In genomic region chr22:35312198-35313059, GRCh38 we compare ENCODE assay signal across 8 cellular contexts. TPM values are rescaled to one million over a fixed set of nuclear protein-coding genes. Genes with fewer than 3 reads are reported as not detected.
A peak's percentile ranks its signal among the peaks of the same experiment; 100 is the strongest.
DNase-seq lines count a peak whose midpoint lies in the region; ATAC-seq, FAIRE-seq and TF ChIP-seq lines count a peak whose summit lies in the region.

No MANE protein-coding gene starts in this region.

- POLR2A ChIA-PET in HepG2 (lab: Yijun Ruan, JAX) = interaction anchor here (0.7 to 5.5 kb wide), 3 partner anchors 11 to 86 kb away, joined by 3 to 126 read pairs (median 11); partner anchors contain the start of gene TOM1

- peak overlapping the region; percentile 32 to 74 (median 46); a peak in 6 of 7 replicates for H3K27ac Mint-ChIP-seq in H9

- WGBS in H9 (ENCODE audit: extremely low coverage, insufficient read length, low lambda C conversion rate) = no CpG with 5 or more reads among the region's 13 CpGs
- 8% methylated on average over 9 of the region's 13 CpGs for WGBS in HepG2 (ENCODE audit: low lambda C conversion rate)

- H4K91ac ChIP-seq in H9 (ENCODE audit: insufficient read length, low read depth, low read length) = no peak overlapping the region

- ATAC-seq in HepG2 = peak; percentile 87
- no peak for ATAC-seq in GM19455 (IDR thresholded peaks at IDR 0.05; ENCODE audit: unreplicated experiment)

- H2AK5ac ChIP-seq in H9 (ENCODE audit: insufficient read length, low read length) = no peak overlapping the region

- no peaks in the 10 kb centered on the region for H3K9me3 ChIP-seq in H9 (ENCODE audit: control insufficient read depth, low read depth, low read length)
- no peaks in the 10 kb centered on the region for H3K9me3 ChIP-seq in adipocyte (ENCODE audit: control insufficient read depth, low read length)
- no peaks in the 10 kb centered on the region for H3K9me3 ChIP-seq in HepG2 (ENCODE audit: low read length)

- H3K4me1 Mint-ChIP-seq in H9 = peaks cover 11 to 13% of the 10 kb centered on the region in 2 experiments

- H3K79me1 ChIP-seq in H9 (ENCODE audit: insufficient read depth, low read depth, low read length, poor library complexity, severe bottlenecking) = no peaks in the 10 kb centered on the region

- TF ChIP-seq POLR2A in HepG2 (IDR thresholded peaks at IDR 0.05; ENCODE audit: insufficient read depth in 1 of 2, low read depth in 2 of 2, low read length in 2 of 2) = no peak

- intact Hi-C loops in HepG2 (cut with micrococcal nuclease; ENCODE audit: unreplicated experiment) = loop anchor here (1.0 kb wide), 2 partner anchors 11 to 16 kb away; no protein-coding TSS in a partner anchor

- peaks cover 23% of the 10 kb centered on the region for H3K36me3 ChIP-seq in adipocyte (ENCODE audit: control insufficient read depth, insufficient read depth, low read length, severe bottlenecking)
- peaks cover 7 to 9% of the 10 kb centered on the region in 2 experiments; a peak in 4 of 5 replicates for H3K36me3 ChIP-seq in HepG2 (replicated peaks in 1 of 2; ENCODE audit: control insufficient read depth in 1 of 2, insufficient read depth in 2 of 2, low read length in 2 of 2)

- no peaks in the 10 kb centered on the region for H3K27me3 ChIP-seq in H9 (ENCODE audit: insufficient read depth, low read length)
- no peaks in the 10 kb centered on the region for H3K27me3 ChIP-seq in adipocyte (replicated peaks; ENCODE audit: control insufficient read depth, insufficient read depth, low read length)
- H3K27me3 ChIP-seq in HepG2 (ENCODE audit: control insufficient read depth in 1 of 2, insufficient read depth in 2 of 2, low read length in 2 of 2) = no peaks in the 10 kb centered on the region

- BruUV-seq in HepG2 (replicated peaks; lab: Mats Ljungman, UMichigan) = no TSS peak

- TF ChIP-seq CTCF in H9 (conservative IDR thresholded peaks at IDR 0.05) (no peak), HepG2 (CRISPR knock-in tag; IDR thresholded peaks at IDR 0.05) (peak; percentile 16; the same call in 1 of the 2 replicates)

- H3K27ac ChIP-seq in H9 (ENCODE audit: insufficient read length, low read depth, low read length) (no peak overlapping the region), HepG2 (ENCODE audit: extremely low read length, insufficient read depth, low read length) (peak overlapping the region; percentile 82)

- no peaks in the 10 kb centered on the region for H3K27me3 Mint-ChIP-seq in H9 (ENCODE audit: low read depth)

- H3K4me1 ChIP-seq in H9 (ENCODE audit: insufficient read depth, low read length) (no peaks in the 10 kb centered on the region), adipocyte (ENCODE audit: control insufficient read depth, insufficient read depth, low read length) (peaks cover 25% of the 10 kb centered on the region), HepG2 (ENCODE audit: insufficient read depth, low read length) (peaks cover 52% of the 10 kb centered on the region)

- H4K8ac ChIP-seq in H9 (replicated peaks; ENCODE audit: insufficient read length, low read depth, low read length) = no peak overlapping the region

- no peaks in the 10 kb centered on the region for H3K23me2 ChIP-seq in H9 (ENCODE audit: insufficient read length, low read depth, low read length, poor library complexity, severe bottlenecking)

- H3K4me3 ChIP-seq in adipocyte (ENCODE audit: low read length) (no peak overlapping the region), HepG2 (replicated peaks in 1 of 3; ENCODE audit: insufficient read depth in 1 of 3, low read depth in 2 of 3, low read length in 3 of 3) (peak overlapping the region in 1 of 3 experiments; percentile 41; a peak in 3 of 6 replicates)

- TF ChIP-seq EP300 in HepG2 (IDR thresholded peaks at IDR 0.05; ENCODE audit: low read depth in 2 of 2, low read length in 2 of 2) = peak in 1 of 2 experiments; percentile 4; a peak in 1 of 4 replicates
- TF ChIP-seq EP300 in HepG2 (CRISPR knock-in tag; IDR thresholded peaks at IDR 0.05; ENCODE audit: borderline replicate concordance) = peak; percentile 46

- H3K79me2 ChIP-seq in H9 (ENCODE audit: insufficient read depth, low read length) (no peaks in the 10 kb centered on the region), HepG2 (ENCODE audit: insufficient read depth, low read length) (peaks cover 42% of the 10 kb centered on the region)

- peak; percentile 92 for FAIRE-seq in HepG2 (lab: Jason Lieb, UNC)

- CTCF ChIA-PET in HepG2 (lab: Yijun Ruan, JAX; ENCODE audit: low intra/inter-chr PET ratio, low total read pairs) = no interaction called here

- no peak overlapping the region for H3K18ac ChIP-seq in H9 (ENCODE audit: insufficient read length, low read depth, low read length)

- H3T11ph ChIP-seq in H9 (ENCODE audit: low read length) = no peak overlapping the region

- H2BK5ac ChIP-seq in H9 (ENCODE audit: insufficient read length, low read length) = no peak overlapping the region

- no peak overlapping the region for H4K5ac ChIP-seq in H9 (ENCODE audit: insufficient read length, low read depth, low read length)

- no peaks in the 10 kb centered on the region for H3K9me3 Mint-ChIP-seq in H9

- no peak overlapping the region; the same call in 1 of the 2 replicates for H3K14ac ChIP-seq in H9 (ENCODE audit: insufficient read depth, low read length)

- H3K4me2 ChIP-seq in H9 (ENCODE audit: insufficient read depth, insufficient read length, low read length) = no peak overlapping the region
- peak overlapping the region; percentile 71 for H3K4me2 ChIP-seq in HepG2 (ENCODE audit: low read depth, low read length)

- H3K4ac ChIP-seq in H9 (ENCODE audit: low read depth, low read length) = no peak overlapping the region

- no peak overlapping the region for H3K23ac ChIP-seq in H9 (ENCODE audit: insufficient read length, low read depth, low read length)

- no peak overlapping the region for H3K9ac ChIP-seq in H9 (ENCODE audit: extremely low read depth, insufficient read length, low read length)
- H3K9ac ChIP-seq in adipocyte (ENCODE audit: low read length) = no peak overlapping the region
- peak overlapping the region; percentile 50 for H3K9ac ChIP-seq in HepG2 (ENCODE audit: insufficient read depth, low read depth, low read length)

- H2AFZ ChIP-seq in H9 (ENCODE audit: low read length) (no peak overlapping the region), HepG2 (ENCODE audit: low read length) (no peak overlapping the region)

- in situ Hi-C loops in HepG2 (cut with HindIII; ENCODE audit: extremely low pct_ligation_motif_present, low pct_unique_long_range_greater_than_20kb) = no loop called here

- H2BK15ac ChIP-seq in H9 (ENCODE audit: low read depth, low read length) = no peak overlapping the region

- H2BK120ac ChIP-seq in H9 (ENCODE audit: low read depth, low read length, poor library complexity, severe bottlenecking) = no peak overlapping the region

- no peak overlapping the region for H3K56ac ChIP-seq in H9 (ENCODE audit: insufficient read length, low read depth, low read length)

- H4K20me1 ChIP-seq in H9 (ENCODE audit: control insufficient read depth, insufficient read depth, insufficient read length) (peaks cover 5% of the 10 kb centered on the region), HepG2 (ENCODE audit: insufficient read depth, low read length) (no peaks in the 10 kb centered on the region)

- H2BK20ac ChIP-seq in H9 (ENCODE audit: low read depth, low read length, poor library complexity, severe bottlenecking) = no peak overlapping the region

- peaks cover 0 to under 1% (median 0%) of the 10 kb centered on the region in 3 experiments; a peak in 2 of 7 replicates for H3K36me3 Mint-ChIP-seq in H9 (ENCODE audit: insufficient read depth in 1 of 3, low read depth in 3 of 3)

- H2BK12ac ChIP-seq in H9 (ENCODE audit: insufficient read length, low read depth, low read length) = no peak overlapping the region

- peak; percentile 67 for DNase-seq in A172 (ENCODE audit: low spot score)
- DNase-seq in H9 = no peak
- peak; percentile 15 for DNase-seq in adipocyte (ENCODE audit: low read depth)
- DNase-seq in HepG2 (ENCODE audit: low spot score) = peak; percentile 90
- no peak for DNase-seq in T1000 (lab: John Stamatoyannopoulos, UW)
- no peak for DNase-seq in H4 (ENCODE audit: low spot score)
- DNase-seq in NCI-H2107 (lab: John Stamatoyannopoulos, UW) = no peak

- H3K4me3 Mint-ChIP-seq in H9 = no peak overlapping the region

- TF ChIP-seq RAD21 in HepG2 (CRISPR knock-in tag; IDR thresholded peaks at IDR 0.05) = no peak

RNA-seq across cellular contexts. Expression of gene TOM1, which starts 12.7 kb away (rescaled TPM):
- total RNA-seq in A172 (2014; rRNA removed; shearing (Covaris generic)) = 23.4 and 24.0 TPM in 2 replicates
- 22.3 and 23.9 TPM in 2 replicates for total RNA-seq in H9 (2021)
- total RNA-seq in HepG2 (2016; rRNA removed; fragmentation: Illumina TruSeq; extraction: Trizol) = 26.0 and 30.8 TPM in 2 replicates
- 8.2 and 8.9 TPM in 2 replicates for total RNA-seq in HepG2 (2016; cell fraction: cytosol; rRNA removed; fragmentation: Illumina TruSeq; extraction: Trizol; ENCODE audit: low read depth)
- total RNA-seq in HepG2 (2016; cell fraction: insoluble cytoplasmic fraction; rRNA removed; fragmentation: Illumina TruSeq; extraction: Trizol) = 27.3 and 37.6 TPM in 2 replicates
- 14.9 and 15.6 TPM in 2 replicates for total RNA-seq in HepG2 (2016; cell fraction: membrane; rRNA removed; fragmentation: Illumina TruSeq; extraction: Trizol)
- total RNA-seq in HepG2 (2016; cell fraction: nucleus; rRNA removed; fragmentation: Illumina TruSeq; extraction: Trizol) = 23.1 and 32.7 TPM in 2 replicates
- polyA plus RNA-seq in HepG2 (2011; rRNA removed) = 87.3 and 109 TPM in 2 replicates
- 88.6 and 94.3 TPM in 2 replicates for polyA plus RNA-seq in HepG2 (2011; cell fraction: cytosol; rRNA removed)
- 114 and 120 TPM in 2 replicates for polyA plus RNA-seq in HepG2 (2011; cell fraction: nucleus; rRNA removed)
- 46.6 and 59.1 TPM in 2 replicates for polyA plus RNA-seq in HepG2 (2012)
- 7.6 and 7.8 TPM in 2 replicates for polyA plus RNA-seq in HepG2 (2016; cell fraction: cytosol; fragmentation: Illumina TruSeq; extraction: Trizol; ENCODE audit: low read depth)
- polyA plus RNA-seq in HepG2 (2016; cell fraction: insoluble cytoplasmic fraction; fragmentation: Illumina TruSeq; extraction: Trizol; ENCODE audit: low read depth) = 26.3 and 33.2 TPM in 2 replicates
- polyA plus RNA-seq in HepG2 (2016; cell fraction: membrane; fragmentation: Illumina TruSeq; extraction: Trizol; ENCODE audit: low read depth) = 11.4 and 13.9 TPM in 2 replicates
- polyA plus RNA-seq in HepG2 (2016; cell fraction: nucleus; fragmentation: Illumina TruSeq; extraction: Trizol; ENCODE audit: insufficient read depth, low read depth) = 40.8 and 47.0 TPM in 2 replicates
- 56.0 and 249 TPM in 2 replicates for polyA minus RNA-seq in HepG2 (2011; rRNA and poly(A)+ RNA removed; ENCODE audit: low replicate concordance)
- polyA minus RNA-seq in HepG2 (2011; cell fraction: cytosol; rRNA and poly(A)+ RNA removed) = 41.1 and 54.6 TPM in 2 replicates
- 59.4 and 74.8 TPM in 2 replicates for polyA minus RNA-seq in HepG2 (2011; cell fraction: nucleus; rRNA and poly(A)+ RNA removed)
- total RNA-seq in H4 (2014; rRNA removed; shearing (Covaris generic)) = 29.8 and 49.1 TPM in 2 replicates

RNA-seq across cellular contexts. Expression of gene HMGXB4, which starts 55.1 kb away (rescaled TPM):
- total RNA-seq in A172 (2014; rRNA removed; shearing (Covaris generic)) = 9.7 and 12.9 TPM in 2 replicates
- total RNA-seq in H9 (2021) (32.5 and 33.5 TPM in 2 replicates), HepG2 (2016; rRNA removed; fragmentation: Illumina TruSeq; extraction: Trizol) (13.9 and 14.4 TPM in 2 replicates)
- 4.6 and 5.0 TPM in 2 replicates for total RNA-seq in HepG2 (2016; cell fraction: cytosol; rRNA removed; fragmentation: Illumina TruSeq; extraction: Trizol; ENCODE audit: low read depth)
- total RNA-seq in HepG2 (2016; cell fraction: insoluble cytoplasmic fraction; rRNA removed; fragmentation: Illumina TruSeq; extraction: Trizol) = 14.4 and 14.9 TPM in 2 replicates
- 7.8 and 8.6 TPM in 2 replicates for total RNA-seq in HepG2 (2016; cell fraction: membrane; rRNA removed; fragmentation: Illumina TruSeq; extraction: Trizol)
- 19.3 and 22.2 TPM in 2 replicates for total RNA-seq in HepG2 (2016; cell fraction: nucleus; rRNA removed; fragmentation: Illumina TruSeq; extraction: Trizol)
- polyA plus RNA-seq in HepG2 (2011; rRNA removed) = 12.1 and 16.3 TPM in 2 replicates
- 6.8 and 8.2 TPM in 2 replicates for polyA plus RNA-seq in HepG2 (2011; cell fraction: cytosol; rRNA removed)
- 15.1 and 15.5 TPM in 2 replicates for polyA plus RNA-seq in HepG2 (2011; cell fraction: nucleus; rRNA removed)
- 8.7 and 12.7 TPM in 2 replicates for polyA plus RNA-seq in HepG2 (2012)
- polyA plus RNA-seq in HepG2 (2016; cell fraction: cytosol; fragmentation: Illumina TruSeq; extraction: Trizol; ENCODE audit: low read depth) = 0.37 and 0.62 TPM in 2 replicates
- polyA plus RNA-seq in HepG2 (2016; cell fraction: insoluble cytoplasmic fraction; fragmentation: Illumina TruSeq; extraction: Trizol; ENCODE audit: low read depth) = 16.2 and 17.1 TPM in 2 replicates
- polyA plus RNA-seq in HepG2 (2016; cell fraction: membrane; fragmentation: Illumina TruSeq; extraction: Trizol; ENCODE audit: low read depth) = 2.7 and 2.9 TPM in 2 replicates
- polyA plus RNA-seq in HepG2 (2016; cell fraction: nucleus; fragmentation: Illumina TruSeq; extraction: Trizol; ENCODE audit: insufficient read depth, low read depth) = 24.2 and 30.5 TPM in 2 replicates
- polyA minus RNA-seq in HepG2 (2011; rRNA and poly(A)+ RNA removed; ENCODE audit: low replicate concordance) = 38.9 and 39.2 TPM in 2 replicates
- polyA minus RNA-seq in HepG2 (2011; cell fraction: cytosol; rRNA and poly(A)+ RNA removed) = 8.6 and 10.1 TPM in 2 replicates
- 59.7 and 70.8 TPM in 2 replicates for polyA minus RNA-seq in HepG2 (2011; cell fraction: nucleus; rRNA and poly(A)+ RNA removed)
- 3.3 and 10.2 TPM in 2 replicates for total RNA-seq in H4 (2014; rRNA removed; shearing (Covaris generic))

Comparison
In these comparisons a context has a peak if more than half of its experiments do, and no peak if none do; other contexts are left out.
1. DNase-seq: peak in A172 (single experiment), adipocyte (single experiment) and HepG2 (single experiment); none in H9 (single experiment), T1000 (single experiment), H4 (single experiment) and NCI-H2107 (single experiment).